Comparison of ENCODE assay signal across 19 cellular contexts in the genomic region with DNA sequence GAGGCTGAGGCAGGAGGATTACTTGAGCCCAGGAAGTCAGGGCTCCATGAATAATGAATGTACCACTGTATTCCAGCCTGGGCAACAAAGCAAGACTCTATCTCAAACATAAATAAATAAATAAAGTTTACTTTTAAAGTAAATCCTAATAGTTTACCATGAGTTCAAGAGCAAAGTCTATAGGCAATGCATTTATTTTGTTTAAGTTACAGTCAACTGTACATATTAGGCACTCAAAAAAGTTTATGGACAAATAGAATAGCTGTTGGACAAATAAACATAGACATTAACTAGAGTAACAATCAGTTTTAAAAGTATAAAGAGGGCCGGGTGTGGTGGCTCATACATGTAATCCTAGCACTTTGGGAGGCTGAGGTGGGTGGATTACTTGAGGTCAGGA. TPM values are rescaled to one million over a fixed set of nuclear protein-coding genes. Genes with fewer than 3 reads are reported as not detected.
"Had no signal": no experiment of that assay in that cellular context is flagged by ENCODE, and none has a peak within 500 bp of the region (broad histone marks: within the 10 kb centered on the region; RNA-seq: fewer than 3 reads in every experiment).

No MANE protein-coding gene starts in this region.

- H3K9me3 ChIP-seq: SK-N-SH had no signal

- H3K9ac ChIP-seq: SK-N-SH had no signal

- H3K4me3 ChIP-seq: K562 had no signal

- DNase-seq: MM.1S, NCI-H1092 treated with DMSO at 0.1 percent for 48 hours, NCI-H1436, NCI-H187, NCI-H2029, NCI-H2081 treated with DMSO at 0.1 percent for 48 hours, NCI-H2171, NCI-H226, NCI-H446, NCI-H510A, NCI-H524 treated with DMSO at 0.1 percent for 48 hours, NCI-H69, NCI-H774, Right ventricle myocardium superior, RPMI8226, SK-N-SH, SW 1271 had no signal

- H3K4me2 ChIP-seq: SK-N-SH had no signal

- ATAC-seq: K562 had no signal

- FAIRE-seq: K562 had no signal

RNA-seq across cellular contexts. Expression of a gene that starts 12.0 kb away (rescaled TPM):
- total RNA-seq: HT1080 had no signal
